9 cellular contexts compared by ENCODE assay signal in the genomic region with DNA sequence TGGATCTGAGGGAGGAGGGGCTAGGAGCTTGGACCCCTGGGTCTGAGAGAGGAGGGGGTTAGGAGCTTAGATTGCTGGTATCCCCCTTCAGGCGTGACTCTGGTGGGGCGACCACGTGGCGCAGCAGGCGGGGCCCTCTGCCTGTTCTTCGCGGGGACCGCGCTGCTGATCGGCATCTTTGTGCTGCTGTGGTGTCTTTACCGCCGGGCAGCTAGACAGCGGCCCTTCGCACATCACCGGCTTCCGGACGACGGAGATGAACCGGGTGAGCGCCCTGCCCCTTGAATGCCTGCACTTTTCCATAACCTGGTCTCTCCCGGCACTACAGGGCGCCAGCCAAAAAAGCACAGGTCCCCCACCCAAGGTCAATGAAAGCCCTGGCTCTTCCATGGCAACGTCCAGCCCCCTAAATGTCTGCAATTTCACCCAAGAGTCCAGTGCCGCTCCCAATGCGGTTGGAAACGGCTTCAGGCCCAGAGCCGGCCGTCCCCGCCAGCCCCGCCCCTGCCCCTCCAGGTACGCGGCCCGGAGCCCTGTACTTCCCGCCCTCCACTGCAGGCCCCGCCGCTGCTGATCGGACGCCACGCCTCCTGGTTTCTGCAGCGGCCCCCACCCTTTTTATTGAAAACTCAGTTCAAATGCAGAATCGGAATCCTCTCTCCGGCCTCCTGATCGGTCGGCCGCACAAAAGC. TPM values are rescaled to one million over a fixed set of nuclear protein-coding genes. Genes with fewer than 3 reads are reported as not detected.
DNase-seq lines count a peak whose midpoint lies in the region; ATAC-seq, FAIRE-seq and TF ChIP-seq lines count a peak whose summit lies in the region.
"Had no signal": no experiment of that assay in that cellular context is flagged by ENCODE, and none has a peak within 500 bp of the region (broad histone marks: within the 10 kb centered on the region; RNA-seq: fewer than 3 reads in every experiment).

No MANE protein-coding gene starts in this region.

- POLR2A ChIA-PET in A549 (lab: Yijun Ruan, JAX) = no interaction called here

- CTCF ChIA-PET in A549 (lab: Yijun Ruan, JAX) = interaction anchor here (1.3 to 13.8 kb wide), 7 partner anchors 8 to 36 kb away, joined by 3 to 141 read pairs (median 7); no protein-coding TSS in a partner anchor

- 9% methylated on average over 44 of the region's 45 CpGs for WGBS in A549 (ENCODE audit: missing lambda C conversion rate)

- FAIRE-seq in A549 (lab: Jason Lieb, UNC) = no peak
- peak; percentile 83 for FAIRE-seq in GM12891 (lab: Jason Lieb, UNC)

- TF ChIP-seq CTCF in A549 (IDR thresholded peaks at IDR 0.05) (no peak), VCaP (conservative IDR thresholded peaks at IDR 0.05) (no peak), omental fat pad (IDR thresholded peaks at IDR 0.05) (no peak)

- TF ChIP-seq RAD21 in A549 (conservative IDR thresholded peaks at IDR 0.05 in 1 of 2, IDR thresholded peaks at IDR 0.05 in 1 of 2) = no peak

- H3K4me2 ChIP-seq in A549 = peak overlapping the region; percentile 98

- TF ChIP-seq POLR2A in A549 (IDR thresholded peaks at IDR 0.05; ENCODE audit: low read length) (no peak), GM12891 (IDR thresholded peaks at IDR 0.05; ENCODE audit: low read depth, low read length) (no peak)

- H3K4me3 ChIP-seq in A549 = peak overlapping the region; percentile 39

- no peak for TF ChIP-seq EP300 in A549 (IDR thresholded peaks at IDR 0.05)

- no peaks in the 10 kb centered on the region; the same call in 2 of the 3 replicates for H3K9me3 ChIP-seq in A549

- ATAC-seq in A549 (peak; percentile 45 to 68; a peak in 5 of 6 replicates), omental fat pad (ENCODE audit: low FRiP score) (no peak), HG02973 (IDR thresholded peaks at IDR 0.05; ENCODE audit: unreplicated experiment) (no peak), HG02852 (IDR thresholded peaks at IDR 0.05; ENCODE audit: unreplicated experiment) (no peak)

- DNase-seq in A549 (ENCODE audit: low read depth in 1 of 2, low spot score in 1 of 2) (peak in 1 of 2 experiments; percentile 62), GM12891 (ENCODE audit: insufficient read length, low spot score) (no peak), islet precursor cell (peak; percentile 68), omental fat pad (ENCODE audit: low spot score) (no peak), NAMALWA (ENCODE audit: low spot score) (no peak)

- peaks cover 30% of the 10 kb centered on the region for H3K4me1 ChIP-seq in A549

- peak overlapping the region; percentile 33 to 66; a peak in 4 of 6 replicates for H3K27ac ChIP-seq in A549
- peak overlapping the region; percentile 42; the same call in 1 of the 2 replicates for H3K27ac ChIP-seq in VCaP

TF ChIP-seq in A549, 52 proteins besides CTCF, POLR2A, EP300 and RAD21:
- TF ChIP-seq, protein P1, sequence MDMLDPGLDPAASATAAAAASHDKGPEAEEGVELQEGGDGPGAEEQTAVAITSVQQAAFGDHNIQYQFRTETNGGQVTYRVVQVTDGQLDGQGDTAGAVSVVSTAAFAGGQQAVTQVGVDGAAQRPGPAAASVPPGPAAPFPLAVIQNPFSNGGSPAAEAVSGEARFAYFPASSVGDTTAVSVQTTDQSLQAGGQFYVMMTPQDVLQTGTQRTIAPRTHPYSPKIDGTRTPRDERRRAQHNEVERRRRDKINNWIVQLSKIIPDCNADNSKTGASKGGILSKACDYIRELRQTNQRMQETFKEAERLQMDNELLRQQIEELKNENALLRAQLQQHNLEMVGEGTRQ (IDR thresholded peaks at IDR 0.05) = peak; percentile 21; the same call in 1 of the 2 replicates
- TF ChIP-seq, protein P2, sequence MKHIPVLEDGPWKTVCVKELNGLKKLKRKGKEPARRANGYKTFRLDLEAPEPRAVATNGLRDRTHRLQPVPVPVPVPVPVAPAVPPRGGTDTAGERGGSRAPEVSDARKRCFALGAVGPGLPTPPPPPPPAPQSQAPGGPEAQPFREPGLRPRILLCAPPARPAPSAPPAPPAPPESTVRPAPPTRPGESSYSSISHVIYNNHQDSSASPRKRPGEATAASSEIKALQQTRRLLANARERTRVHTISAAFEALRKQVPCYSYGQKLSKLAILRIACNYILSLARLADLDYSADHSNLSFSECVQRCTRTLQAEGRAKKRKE (CRISPR knock-in tag; IDR thresholded peaks at IDR 0.05; ENCODE audit: low read depth) = no peak
- TF ChIP-seq, protein P3, sequence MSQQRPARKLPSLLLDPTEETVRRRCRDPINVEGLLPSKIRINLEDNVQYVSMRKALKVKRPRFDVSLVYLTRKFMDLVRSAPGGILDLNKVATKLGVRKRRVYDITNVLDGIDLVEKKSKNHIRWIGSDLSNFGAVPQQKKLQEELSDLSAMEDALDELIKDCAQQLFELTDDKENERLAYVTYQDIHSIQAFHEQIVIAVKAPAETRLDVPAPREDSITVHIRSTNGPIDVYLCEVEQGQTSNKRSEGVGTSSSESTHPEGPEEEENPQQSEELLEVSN (IDR thresholded peaks at IDR 0.05; ENCODE audit: borderline replicate concordance, low read depth) = peak; percentile 71
- TF ChIP-seq, protein P4, sequence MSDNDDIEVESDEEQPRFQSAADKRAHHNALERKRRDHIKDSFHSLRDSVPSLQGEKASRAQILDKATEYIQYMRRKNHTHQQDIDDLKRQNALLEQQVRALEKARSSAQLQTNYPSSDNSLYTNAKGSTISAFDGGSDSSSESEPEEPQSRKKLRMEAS (IDR thresholded peaks at IDR 0.05) = peak; percentile 85

TF ChIP-seq in GM12891, 5 proteins besides CTCF, POLR2A, EP300 and RAD21:
- no peak for TF ChIP-seq SPI1 (IDR thresholded peaks at IDR 0.05; ENCODE audit: low read depth, low read length)
- no peak for TF ChIP-seq PAX5 (IDR thresholded peaks at IDR 0.05; ENCODE audit: insufficient read depth, low read length, severe bottlenecking)
- TF ChIP-seq TAF1 (IDR thresholded peaks at IDR 0.05; ENCODE audit: low read depth, low read length) = no peak
- no peak for TF ChIP-seq POLR2AphosphoS5 (IDR thresholded peaks at IDR 0.05; ENCODE audit: low read depth, low read length)
- no peak for TF ChIP-seq POU2F2 (IDR thresholded peaks at IDR 0.05; ENCODE audit: low read depth, low read length)

RNA-seq across cellular contexts. Expression of a gene that starts 2.8 kb away (rescaled TPM):
- polyA plus RNA-seq in A549 (2011; rRNA removed) (0.06 TPM in 1 of 2 replicates, not detected in the other), A549 (2017; fragmentation: RNase III; extraction: RNeasy Plus Mini Kit Qiagen cat#74134 plus additional on column Dnase treatment) (0.16 to 0.18 TPM in 2 of 3 replicates, not detected in the other)
- polyA plus RNA-seq in A549 (2012; cell fraction: cytosol; rRNA removed) = 0.09 and 0.10 TPM in 2 replicates
- 0.14 TPM in 1 of 2 replicates, not detected in the other for polyA plus RNA-seq in A549 (2012; cell fraction: nucleus; rRNA removed)
- not detected in 2 replicates for polyA minus RNA-seq in A549 (2011; rRNA and poly(A)+ RNA removed)
- not detected for polyA plus RNA-seq in GM12891 (2012; ENCODE audit: low read depth, missing spikeins)
- total RNA-seq in omental fat pad = not detected
- total RNA-seq: activated CD8-positive, alpha-beta memory T cell treated with anti-CD3 and anti-CD28 coated beads for 36 hours had no signal

RNA-seq across cellular contexts. Expression of a gene that starts 4.8 kb away (rescaled TPM):
- polyA plus RNA-seq in A549 (2011; rRNA removed) (not detected in 2 replicates), A549 (2017; fragmentation: RNase III; extraction: RNeasy Plus Mini Kit Qiagen cat#74134 plus additional on column Dnase treatment) (not detected in 3 replicates)
- not detected in 2 replicates for polyA plus RNA-seq in A549 (2012; cell fraction: cytosol; rRNA removed)
- polyA plus RNA-seq in A549 (2012; cell fraction: nucleus; rRNA removed) = not detected in 2 replicates
- not detected in 2 replicates for polyA minus RNA-seq in A549 (2011; rRNA and poly(A)+ RNA removed)
- polyA plus RNA-seq in GM12891 (2012; ENCODE audit: low read depth, missing spikeins) = not detected
- not detected for total RNA-seq in omental fat pad
- total RNA-seq: activated CD8-positive, alpha-beta memory T cell treated with anti-CD3 and anti-CD28 coated beads for 36 hours had no signal

RNA-seq across cellular contexts. Expression of a gene that starts 13.3 kb away (rescaled TPM):
- polyA plus RNA-seq in A549 (2011; rRNA removed) (0.48 and 0.50 TPM in 2 replicates), A549 (2017; fragmentation: RNase III; extraction: RNeasy Plus Mini Kit Qiagen cat#74134 plus additional on column Dnase treatment) (0.35 to 0.44 TPM (median 0.39 TPM) in 3 replicates)
- 0.38 and 0.45 TPM in 2 replicates for polyA plus RNA-seq in A549 (2012; cell fraction: cytosol; rRNA removed)
- polyA plus RNA-seq in A549 (2012; cell fraction: nucleus; rRNA removed) = 0.45 and 0.54 TPM in 2 replicates
- 0.41 and 0.83 TPM in 2 replicates for polyA minus RNA-seq in A549 (2011; rRNA and poly(A)+ RNA removed)
- polyA plus RNA-seq in GM12891 (2012; ENCODE audit: low read depth, missing spikeins) = 0.09 TPM
- total RNA-seq in omental fat pad = 1 to 10 TPM in 3 of 4 donors, under 1 TPM in 1; 0.48 to 6.3 (median 1.0) TPM
- total RNA-seq: activated CD8-positive, alpha-beta memory T cell treated with anti-CD3 and anti-CD28 coated beads for 36 hours had no signal

RNA-seq across cellular contexts. Expression of a gene that starts 23.6 kb away (rescaled TPM):
- polyA plus RNA-seq in A549 (2011; rRNA removed) (74.1 and 89.7 TPM in 2 replicates), A549 (2017; fragmentation: RNase III; extraction: RNeasy Plus Mini Kit Qiagen cat#74134 plus additional on column Dnase treatment) (96.8 to 114 TPM (median 113 TPM) in 3 replicates)
- polyA plus RNA-seq in A549 (2012; cell fraction: cytosol; rRNA removed) = 92.0 and 116 TPM in 2 replicates
- 177 and 228 TPM in 2 replicates for polyA plus RNA-seq in A549 (2012; cell fraction: nucleus; rRNA removed)
- 58.1 and 66.8 TPM in 2 replicates for polyA minus RNA-seq in A549 (2011; rRNA and poly(A)+ RNA removed)
- 116 TPM for polyA plus RNA-seq in GM12891 (2012; ENCODE audit: low read depth, missing spikeins)
- 10 to 100 TPM; 52.7 to 87.4 (median 75.7) TPM for total RNA-seq in omental fat pad

RNA-seq across cellular contexts. Expression of a gene that starts 25.0 kb away (rescaled TPM):
- 9.7 and 10.2 TPM in 2 replicates for polyA plus RNA-seq in A549 (2011; rRNA removed)
- 29.9 and 37.0 TPM in 2 replicates for polyA plus RNA-seq in A549 (2012; cell fraction: cytosol; rRNA removed)
- polyA plus RNA-seq in A549 (2012; cell fraction: nucleus; rRNA removed) = 94.1 and 133 TPM in 2 replicates
- 19.9 to 23.0 TPM (median 23.0 TPM) in 3 replicates for polyA plus RNA-seq in A549 (2017; fragmentation: RNase III; extraction: RNeasy Plus Mini Kit Qiagen cat#74134 plus additional on column Dnase treatment)
- 9.3 and 10.6 TPM in 2 replicates for polyA minus RNA-seq in A549 (2011; rRNA and poly(A)+ RNA removed)
- 13.7 TPM for polyA plus RNA-seq in GM12891 (2012; ENCODE audit: low read depth, missing spikeins)
- total RNA-seq in omental fat pad = 10 to 100 TPM; 20.3 to 48.1 (median 34.6) TPM

Comparison
In these comparisons a context has a peak if more than half of its experiments do, and no peak if none do; other contexts are left out.
1. ATAC-seq: peak in A549 (2 of 2); none in omental fat pad (single experiment), HG02973 (single experiment) and HG02852 (single experiment).